ENCODE assay signal across 18 cellular contexts in genomic region chr15:79008666-79009065, GRCh38.
"Had no signal": no experiment of that assay in that cellular context is flagged by ENCODE, and none has a peak within 500 bp of the region (broad histone marks: within the 10 kb centered on the region; RNA-seq: fewer than 3 reads in every experiment).

No MANE protein-coding gene starts in this region.

- H3K27ac ChIP-seq: esophagus squamous epithelium, tibial artery, uterus, WERI-Rb-1 had no signal

- H3K4me1 ChIP-seq: uterus had no signal

- H3K36me3 Mint-ChIP-seq: activated naive CD8-positive, alpha-beta T cell; immature natural killer cell; naive thymus-derived CD8-positive, alpha-beta T cell had no signal

- DNase-seq: activated CD4-positive, alpha-beta T cell treated with anti-CD3 and anti-CD28 coated beads, Interleukin-2, amount 50 U/mL, for 4 hours; activated gamma-delta T cell; amniotic stem cell; dermis blood vessel endothelial cell; effector memory CD4-positive, alpha-beta T cell; esophagus squamous epithelium; immature natural killer cell; mesenchymal stem cell; naive thymus-derived CD8-positive, alpha-beta T cell; nucleus accumbens; stimulated activated CD8-positive, alpha-beta memory T cell treated with anti-CD3 and anti-CD28 coated beads, Interleukin-4, amount 100 ng/mL, for 48 hours; stimulated activated naive CD4-positive, alpha-beta T cell treated with Interleukin-2 at 50 U/mL for 16 hours; T-helper 17 cell; tibial artery; uterus; WERI-Rb-1 had no signal

- H3K9me3 ChIP-seq: esophagus squamous epithelium, spleen, tibial artery, uterus had no signal

- H3K36me3 ChIP-seq: esophagus squamous epithelium, spleen, tibial artery, uterus, WERI-Rb-1 had no signal

- ATAC-seq: naive thymus-derived CD8-positive, alpha-beta T cell; T-helper 17 cell had no signal

- H3K9me3 Mint-ChIP-seq: immature natural killer cell; naive thymus-derived CD8-positive, alpha-beta T cell had no signal

- H3K4me3 ChIP-seq: esophagus squamous epithelium, spleen, tibial artery, uterus had no signal

- H3K27ac Mint-ChIP-seq: activated naive CD8-positive, alpha-beta T cell; immature natural killer cell; T-helper 17 cell had no signal

- H3K4me3 Mint-ChIP-seq: activated naive CD8-positive, alpha-beta T cell; immature natural killer cell; naive thymus-derived CD8-positive, alpha-beta T cell; T-helper 17 cell had no signal

- H3K27me3 ChIP-seq: esophagus squamous epithelium, spleen, uterus had no signal

- H3K4me1 Mint-ChIP-seq: immature natural killer cell had no signal
